Comparison of ENCODE assay signal across 1 cellular context in the genomic region with DNA sequence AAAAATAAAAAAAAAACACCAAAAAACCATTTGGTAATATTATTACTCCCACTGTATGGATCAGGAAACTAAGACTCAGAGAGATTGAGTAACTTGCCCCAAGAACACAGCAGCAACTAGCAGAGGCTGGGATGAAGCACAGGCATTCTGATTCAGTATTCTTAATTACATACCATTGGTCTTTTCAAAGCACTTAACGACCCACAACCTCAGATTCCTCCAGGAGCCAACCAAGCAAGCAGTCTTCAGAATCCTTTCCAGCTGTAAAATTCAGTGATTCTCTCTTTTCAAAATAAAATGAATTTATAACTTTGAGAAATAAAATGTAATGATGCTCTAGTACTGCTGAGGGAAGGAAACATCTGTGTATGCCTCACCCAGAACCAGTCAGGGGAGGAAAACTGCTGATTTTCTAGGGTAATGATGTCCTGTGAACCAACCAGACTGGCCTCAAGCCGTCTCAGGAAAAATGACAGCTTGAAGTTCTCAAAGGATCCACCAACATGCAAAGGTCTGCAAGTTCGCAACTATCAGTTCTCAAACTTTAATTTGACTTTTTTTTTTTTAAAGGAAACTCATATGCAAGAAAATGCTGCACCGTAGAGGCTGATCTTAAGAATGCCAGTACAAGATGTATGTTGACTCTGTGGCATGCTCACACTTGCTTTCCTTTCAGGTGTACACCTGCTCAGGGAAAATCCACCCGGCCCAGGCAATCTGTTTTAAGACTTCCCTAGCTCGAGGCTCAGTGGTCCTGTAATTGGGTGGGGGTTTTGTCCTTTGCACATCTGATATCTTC.
TF ChIP-seq lines count a peak whose summit lies in the region.

No MANE protein-coding gene starts in this region.

TF ChIP-seq in H1, 55 proteins besides CTCF, POLR2A, EP300 and RAD21:
- no peak for TF ChIP-seq BCL11A (IDR thresholded peaks at IDR 0.05; ENCODE audit: low read depth in 2 of 2, low read length in 2 of 2)
- TF ChIP-seq, protein P1, sequence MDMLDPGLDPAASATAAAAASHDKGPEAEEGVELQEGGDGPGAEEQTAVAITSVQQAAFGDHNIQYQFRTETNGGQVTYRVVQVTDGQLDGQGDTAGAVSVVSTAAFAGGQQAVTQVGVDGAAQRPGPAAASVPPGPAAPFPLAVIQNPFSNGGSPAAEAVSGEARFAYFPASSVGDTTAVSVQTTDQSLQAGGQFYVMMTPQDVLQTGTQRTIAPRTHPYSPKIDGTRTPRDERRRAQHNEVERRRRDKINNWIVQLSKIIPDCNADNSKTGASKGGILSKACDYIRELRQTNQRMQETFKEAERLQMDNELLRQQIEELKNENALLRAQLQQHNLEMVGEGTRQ (IDR thresholded peaks at IDR 0.05; ENCODE audit: low read length) = no peak
- TF ChIP-seq CBX8 (IDR thresholded peaks at IDR 0.05; ENCODE audit: borderline replicate concordance, low read depth, low read length) = no peak
- no peak for TF ChIP-seq RFX5 (IDR thresholded peaks at IDR 0.05; ENCODE audit: borderline replicate concordance, low read depth, low read length)
- no peak for TF ChIP-seq ZNF274 (IDR thresholded peaks at IDR 0.05; ENCODE audit: borderline replicate concordance, extremely low read depth, low read length)
